ENCODE assay signal across 27 cellular contexts in genomic region chr16:7148606-7149005, GRCh38.
"Had no signal": no experiment of that assay in that cellular context is flagged by ENCODE, and none has a peak within 500 bp of the region (broad histone marks: within the 10 kb centered on the region; RNA-seq: fewer than 3 reads in every experiment).

No MANE protein-coding gene starts in this region.

- H3K27me3 ChIP-seq: left lung, ovary, right atrium auricular region, right lobe of liver, transverse colon, upper lobe of right lung had no signal

- H3K9me3 ChIP-seq: lower lobe of right lung, mucosa of descending colon, ovary, right atrium auricular region, right lobe of liver, upper lobe of right lung had no signal

- H3K4me1 Mint-ChIP-seq: naive thymus-derived CD4-positive, alpha-beta T cell; nephron; stimulated activated memory B cell treated with anti-CD40 and anti-IgM and Interleukin-4, amounts not matched to agents 10 μg/mL and 1 μg/mL and 100 μg/mL, for 72 hours; stimulated activated naive CD8-positive, alpha-beta T cell treated with anti-CD3 and anti-CD28 coated beads, Interleukin-15, amount 100 ng/mL, for 72 hours had no signal

- H3K4me3 Mint-ChIP-seq: naive thymus-derived CD4-positive, alpha-beta T cell; nephron; stimulated activated memory B cell treated with anti-CD40 and anti-IgM and Interleukin-4, amounts not matched to agents 10 μg/mL and 1 μg/mL and 100 μg/mL, for 72 hours; stimulated activated naive CD8-positive, alpha-beta T cell treated with anti-CD3 and anti-CD28 coated beads, Interleukin-15, amount 100 ng/mL, for 72 hours had no signal

- H3K27ac ChIP-seq: left lung, lower lobe of right lung, ovary, right atrium auricular region, right lobe of liver, transverse colon, upper lobe of right lung had no signal

- H3K36me3 ChIP-seq: left lung, lower lobe of right lung, ovary, right atrium auricular region, right lobe of liver, transverse colon, upper lobe of right lung had no signal

- H3K27me3 Mint-ChIP-seq: naive thymus-derived CD4-positive, alpha-beta T cell; progenitor cell of endocrine pancreas; stimulated activated memory B cell treated with anti-CD40 and anti-IgM and Interleukin-4, amounts not matched to agents 10 μg/mL and 1 μg/mL and 100 μg/mL, for 72 hours; stimulated activated naive CD8-positive, alpha-beta T cell treated with anti-CD3 and anti-CD28 coated beads, Interleukin-15, amount 100 ng/mL, for 72 hours had no signal

- H3K4me1 ChIP-seq: left lung, lower lobe of right lung, right atrium auricular region, right lobe of liver, transverse colon, upper lobe of right lung had no signal

- H3K4me3 ChIP-seq: left lung, lower lobe of right lung, mucosa of descending colon, ovary, right atrium auricular region, right lobe of liver, smooth muscle cell, transverse colon, upper lobe of right lung had no signal

- H3K36me3 Mint-ChIP-seq: stimulated activated memory B cell treated with anti-CD40 and anti-IgM and Interleukin-4, amounts not matched to agents 10 μg/mL and 1 μg/mL and 100 μg/mL, for 72 hours had no signal

- DNase-seq: head of caudate nucleus; hippocampal formation; kidney; left colon; left lung; lower lobe of right lung; mammary epithelial cell; mesenchymal stem cell; midbrain; mucosa of descending colon; naive thymus-derived CD4-positive, alpha-beta T cell; ovary; right lobe of liver; stimulated activated CD4-positive, alpha-beta T cell treated with anti-CD3 and anti-CD28 coated beads, Interleukin-1b, Interleukin-23, amount 100 ng/mL, for 48 hours; stimulated activated CD4-positive, alpha-beta T cell treated with anti-CD3 and anti-CD28 coated beads, Interleukin-2, amount 100 ng/mL, for 48 hours; stimulated activated CD4-positive, alpha-beta T cell treated with anti-CD3 and anti-CD28 coated beads, Interleukin-4, amount 100 ng/mL, for 4 hours; stimulated activated CD8-positive, alpha-beta memory T cell treated with anti-CD3 and anti-CD28 coated beads, Interleukin-4, amount 100 ng/mL, for 48 hours; stimulated activated naive CD4-positive, alpha-beta T cell treated with Interleukin-2 at 50 U/mL for 16 hours; stimulated activated naive CD8-positive, alpha-beta T cell treated with anti-CD3 and anti-CD28 coated beads, Interleukin-15, amount 100 ng/mL, for 72 hours; substantia nigra; transverse colon; upper lobe of right lung had no signal

- H3K27ac Mint-ChIP-seq: naive thymus-derived CD4-positive, alpha-beta T cell; nephron; progenitor cell of endocrine pancreas; stimulated activated memory B cell treated with anti-CD40 and anti-IgM and Interleukin-4, amounts not matched to agents 10 μg/mL and 1 μg/mL and 100 μg/mL, for 72 hours; stimulated activated naive CD8-positive, alpha-beta T cell treated with anti-CD3 and anti-CD28 coated beads, Interleukin-15, amount 100 ng/mL, for 72 hours had no signal

- ATAC-seq: left colon; left lung; lower lobe of right lung; mucosa of descending colon; naive thymus-derived CD4-positive, alpha-beta T cell; right lobe of liver; stimulated activated memory B cell treated with anti-CD40 and anti-IgM and Interleukin-4, amounts not matched to agents 10 μg/mL and 1 μg/mL and 100 μg/mL, for 72 hours; stimulated activated naive CD8-positive, alpha-beta T cell treated with anti-CD3 and anti-CD28 coated beads, Interleukin-15, amount 100 ng/mL, for 72 hours; upper lobe of right lung had no signal

- H3K9me3 Mint-ChIP-seq: nephron had no signal
